Comparison of ENCODE assay signal across 8 cellular contexts in the genomic region with DNA sequence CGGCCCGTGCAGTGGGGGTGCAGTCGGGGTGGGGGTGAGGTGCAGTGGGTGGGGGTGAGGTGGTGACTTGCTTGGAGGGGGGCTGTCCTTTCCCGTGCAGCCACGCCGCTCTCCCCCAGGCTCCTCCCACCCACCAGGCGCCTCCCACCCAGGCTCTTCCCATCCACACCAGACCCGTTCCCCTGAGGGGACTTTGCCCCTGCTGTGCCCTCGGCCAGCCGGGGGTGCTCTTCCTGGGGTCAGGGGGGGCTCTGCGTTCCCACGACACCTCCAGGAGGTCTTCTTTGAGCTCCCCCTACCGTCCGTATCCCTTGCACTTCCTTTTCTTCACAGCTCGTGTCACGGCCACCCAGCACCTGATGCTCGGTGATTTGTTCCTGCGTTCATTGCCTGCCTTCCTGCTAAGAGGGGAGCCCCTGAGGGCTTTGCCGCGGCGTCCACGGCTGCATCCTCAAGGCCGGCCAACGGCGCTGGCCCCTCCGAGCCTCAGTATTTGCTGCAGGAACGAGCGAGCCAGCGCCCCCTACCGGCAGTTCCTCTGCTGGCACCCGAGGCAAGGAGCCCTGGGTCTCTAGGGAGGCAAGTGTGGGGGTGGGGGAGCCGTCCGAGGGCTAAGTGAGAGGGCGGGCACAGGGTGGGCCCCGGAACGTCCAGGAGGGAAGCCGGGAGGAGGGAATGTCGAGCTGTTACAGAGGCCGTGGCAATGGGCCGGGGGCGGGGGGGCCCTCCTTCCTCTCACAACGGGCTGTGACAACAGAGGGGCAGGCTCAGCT. TPM values are rescaled to one million over a fixed set of nuclear protein-coding genes. Genes with fewer than 3 reads are reported as not detected.
DNase-seq lines count a peak whose midpoint lies in the region; ATAC-seq, FAIRE-seq and TF ChIP-seq lines count a peak whose summit lies in the region.

No MANE protein-coding gene starts in this region.

- no peaks in the 10 kb centered on the region for H3K9me3 ChIP-seq in keratinocyte (ENCODE audit: control insufficient read depth, low read depth, low read length)

- DNase-seq in NCI-H1417 treated with DMSO at 0.1 percent for 48 hours (lab: John Stamatoyannopoulos, UW) (peak; percentile 27), cardiac fibroblast (ENCODE audit: low read depth in 2 of 2) (peak; percentile 65 to 72), keratinocyte (ENCODE audit: low read depth, low spot score) (peak; percentile 7)
- DNase-seq in activated CD4-positive, CD25-positive, alpha-beta regulatory T cell (lab: John Stamatoyannopoulos, UW), result peak; percentile 35 to 70 (median 62)
- peak; percentile 38 to 65 for DNase-seq in stimulated activated CD4-positive, alpha-beta T cell treated with anti-CD3 and anti-CD28 coated beads, Interleukin-15, amount 100 ng/mL, for 1 hour (ENCODE audit: low read depth in 1 of 2, low spot score in 1 of 2)

- peak overlapping the region; percentile 79 for H2AFZ ChIP-seq in keratinocyte (ENCODE audit: control insufficient read depth, low read length)

- H4K20me1 ChIP-seq in keratinocyte (ENCODE audit: control insufficient read depth, extremely low read depth, insufficient read depth, low read length), result no peaks in the 10 kb centered on the region

- ATAC-seq in HG02678 (IDR thresholded peaks at IDR 0.05; ENCODE audit: unreplicated experiment) (no peak), GM19463 (IDR thresholded peaks at IDR 0.05; ENCODE audit: unreplicated experiment) (no peak)

- peaks cover 36% of the 10 kb centered on the region for H3K27me3 ChIP-seq in keratinocyte (ENCODE audit: control insufficient read depth, extremely low read depth, insufficient read depth, low read length)

- FAIRE-seq in keratinocyte (lab: Jason Lieb, UNC), result no peak

- no peaks in the 10 kb centered on the region for H3K4me1 ChIP-seq in keratinocyte (ENCODE audit: control insufficient read depth, extremely low read depth, insufficient read depth, low read length)

- dilution Hi-C loops in keratinocyte (cut with MboI; ENCODE audit: extremely low pct_ligation_motif_present, low sequenced_read_pairs), result no loop called here

- TF ChIP-seq CTCF in GM12872 (IDR thresholded peaks at IDR 0.05; ENCODE audit: insufficient read depth, low read depth, low read length) (peak; percentile 87), cardiac fibroblast (IDR thresholded peaks at IDR 0.05; ENCODE audit: low read depth, low read length) (peak; percentile 86), keratinocyte (optimal IDR thresholded peaks at IDR 0.05 in 1 of 3, IDR thresholded peaks at IDR 0.05 in 1 of 3, conservative IDR thresholded peaks at IDR 0.05 in 1 of 3; ENCODE audit: extremely low read depth in 1 of 3, insufficient read depth in 2 of 3, low read length in 3 of 3) (peak; percentile 66 to 97 (median 81))

- no peak overlapping the region for H3K9ac ChIP-seq in keratinocyte (ENCODE audit: control insufficient read depth, extremely low read depth, insufficient read depth, low read length)

- no peaks in the 10 kb centered on the region for H3K36me3 ChIP-seq in keratinocyte (ENCODE audit: control insufficient read depth in 2 of 2, extremely low read depth in 1 of 2, insufficient read depth in 2 of 2, low read length in 2 of 2)

- no peaks in the 10 kb centered on the region for H3K9me1 ChIP-seq in keratinocyte (ENCODE audit: control insufficient read depth, extremely low read depth, insufficient read depth, low read length)

- no peak overlapping the region for H3K27ac ChIP-seq in keratinocyte (ENCODE audit: control insufficient read depth, insufficient read depth, low read length)

- no peaks in the 10 kb centered on the region for H3K79me2 ChIP-seq in keratinocyte (ENCODE audit: control insufficient read depth, insufficient read depth, low read length)

- H3K4me3 ChIP-seq in cardiac fibroblast (replicated peaks in 1 of 2; ENCODE audit: low read depth in 2 of 2, low read length in 2 of 2), result peak overlapping the region; percentile 42 to 46
- peak overlapping the region; percentile 39 to 59 (median 44) for H3K4me3 ChIP-seq in keratinocyte (ENCODE audit: control insufficient read depth in 2 of 3, extremely low read depth in 1 of 3, insufficient read depth in 2 of 3, low read depth in 1 of 3, low read length in 3 of 3)

- H3K4me2 ChIP-seq in keratinocyte (ENCODE audit: control insufficient read depth, extremely low read depth, insufficient read depth, low read depth, low read length), result peak overlapping the region; percentile 82

RNA-seq across cellular contexts. Expression of a gene that starts 11.8 kb away (rescaled TPM):
- polyA plus RNA-seq in keratinocyte, result not detected in 3 replicates
- polyA plus RNA-seq in keratinocyte (2011; ENCODE audit: low read depth), result not detected
- not detected in 2 replicates for polyA plus RNA-seq in keratinocyte (2011; cell fraction: cytosol; rRNA removed)
- not detected in 2 replicates for polyA plus RNA-seq in keratinocyte (2011; cell fraction: nucleus; rRNA removed)
- 0.03 TPM in 1 of 2 replicates, not detected in the other for polyA plus RNA-seq in keratinocyte (2012; ENCODE audit: low replicate concordance)
- polyA minus RNA-seq in keratinocyte, result not detected in 3 replicates
- polyA minus RNA-seq in keratinocyte (2011; cell fraction: cytosol; rRNA and poly(A)+ RNA removed), result not detected
- polyA minus RNA-seq in keratinocyte (2011; cell fraction: nucleus; rRNA and poly(A)+ RNA removed), result not detected in 2 replicates

RNA-seq across cellular contexts. Expression of a gene that starts 42.7 kb away (rescaled TPM):
- not detected in 3 replicates for polyA plus RNA-seq in keratinocyte
- not detected for polyA plus RNA-seq in keratinocyte (2011; ENCODE audit: low read depth)
- not detected in 2 replicates for polyA plus RNA-seq in keratinocyte (2011; cell fraction: cytosol; rRNA removed)
- polyA plus RNA-seq in keratinocyte (2011; cell fraction: nucleus; rRNA removed), result not detected in 2 replicates
- 0.24 and 0.52 TPM in 2 replicates for polyA plus RNA-seq in keratinocyte (2012; ENCODE audit: low replicate concordance)
- not detected in 3 replicates for polyA minus RNA-seq in keratinocyte
- polyA minus RNA-seq in keratinocyte (2011; cell fraction: cytosol; rRNA and poly(A)+ RNA removed), result not detected
- not detected in 2 replicates for polyA minus RNA-seq in keratinocyte (2011; cell fraction: nucleus; rRNA and poly(A)+ RNA removed)

RNA-seq across cellular contexts. Expression of a gene that starts 45.4 kb away (rescaled TPM):
- 18.7 to 48.7 TPM (median 21.0 TPM) in 3 replicates for polyA plus RNA-seq in keratinocyte
- 5.1 TPM for polyA plus RNA-seq in keratinocyte (2011; ENCODE audit: low read depth)
- polyA plus RNA-seq in keratinocyte (2011; cell fraction: cytosol; rRNA removed), result 10.5 and 42.5 TPM in 2 replicates
- 11.3 and 18.3 TPM in 2 replicates for polyA plus RNA-seq in keratinocyte (2011; cell fraction: nucleus; rRNA removed)
- polyA plus RNA-seq in keratinocyte (2012; ENCODE audit: low replicate concordance), result 18.1 and 49.9 TPM in 2 replicates
- polyA minus RNA-seq in keratinocyte, result 4.3 to 6.3 TPM (median 4.6 TPM) in 3 replicates
- 43.2 TPM for polyA minus RNA-seq in keratinocyte (2011; cell fraction: cytosol; rRNA and poly(A)+ RNA removed)
- 3.6 and 4.1 TPM in 2 replicates for polyA minus RNA-seq in keratinocyte (2011; cell fraction: nucleus; rRNA and poly(A)+ RNA removed)

Comparison
In these comparisons a context has a peak if more than half of its experiments do, and no peak if none do; other contexts are left out.
1. DNase-seq: peak in every context shown above with its lines; median percentile 68 in cardiac fibroblast; 62 in activated CD4-positive, CD25-positive, alpha-beta regulatory T cell; 52 in stimulated activated CD4-positive, alpha-beta T cell treated with anti-CD3 and anti-CD28 coated beads, Interleukin-15, amount 100 ng/mL, for 1 hour; 27 in NCI-H1417 treated with DMSO at 0.1 percent for 48 hours; 7 in keratinocyte.